ENCODE assay signal across 1 cellular context in genomic region chr1:201185527-201186128, GRCh38.
TF ChIP-seq lines count a peak whose summit lies in the region.

No MANE protein-coding gene starts in this region.

TF ChIP-seq in WTC11, 78 proteins besides CTCF, POLR2A, EP300 and RAD21:
- no peak for TF ChIP-seq TCF7 (CRISPR knock-in tag; IDR thresholded peaks at IDR 0.05; ENCODE audit: low read depth)
- no peak for TF ChIP-seq ZNF317 (CRISPR knock-in tag; IDR thresholded peaks at IDR 0.05; ENCODE audit: borderline replicate concordance, low read depth)
- no peak for TF ChIP-seq GTF2I (CRISPR knock-in tag; conservative IDR thresholded peaks at IDR 0.05)
- TF ChIP-seq FOXK1 (CRISPR knock-in tag; IDR thresholded peaks at IDR 0.05), result no peak
- TF ChIP-seq, protein P1, sequence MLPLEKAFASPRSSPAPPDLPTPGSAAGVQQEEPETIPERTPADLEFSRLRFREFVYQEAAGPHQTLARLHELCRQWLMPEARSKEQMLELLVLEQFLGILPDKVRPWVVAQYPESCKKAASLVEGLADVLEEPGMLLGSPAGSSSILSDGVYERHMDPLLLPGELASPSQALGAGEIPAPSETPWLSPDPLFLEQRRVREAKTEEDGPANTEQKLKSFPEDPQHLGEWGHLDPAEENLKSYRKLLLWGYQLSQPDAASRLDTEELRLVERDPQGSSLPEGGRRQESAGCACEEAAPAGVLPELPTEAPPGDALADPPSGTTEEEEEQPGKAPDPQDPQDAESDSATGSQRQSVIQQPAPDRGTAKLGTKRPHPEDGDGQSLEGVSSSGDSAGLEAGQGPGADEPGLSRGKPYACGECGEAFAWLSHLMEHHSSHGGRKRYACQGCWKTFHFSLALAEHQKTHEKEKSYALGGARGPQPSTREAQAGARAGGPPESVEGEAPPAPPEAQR (CRISPR knock-in tag; IDR thresholded peaks at IDR 0.05), result no peak
- no peak for TF ChIP-seq CDX4 (CRISPR knock-in tag; IDR thresholded peaks at IDR 0.05; ENCODE audit: borderline replicate concordance)
- no peak for TF ChIP-seq GRHL2 (CRISPR knock-in tag; IDR thresholded peaks at IDR 0.05; ENCODE audit: insufficient replicate concordance, severe bottlenecking)
